8 cellular contexts compared by ENCODE assay signal in genomic region chr5:141878771-141879759, GRCh38. TPM values are rescaled to one million over a fixed set of nuclear protein-coding genes. Genes with fewer than 3 reads are reported as not detected.
DNase-seq lines count a peak whose midpoint lies in the region; ATAC-seq and TF ChIP-seq lines count a peak whose summit lies in the region.

No MANE protein-coding gene starts in this region.

- ATAC-seq in DND-41 (ENCODE audit: insufficient read depth, low read depth) (peak; percentile 98), GM21825 (IDR thresholded peaks at IDR 0.05; ENCODE audit: unreplicated experiment) (peak; percentile 87)
- ATAC-seq in natural killer cell treated with Interleukin-12 subunit alpha and Interleukin-12 subunit beta and Interleukin-15 and Interleukin-18, amount 100 ng/mL, for 72 hours: peak; percentile 82 to 85

- H3K36me3 Mint-ChIP-seq in natural killer cell treated with Interleukin-12 subunit alpha and Interleukin-12 subunit beta and Interleukin-15 and Interleukin-18, amount 100 ng/mL, for 72 hours: no peaks in the 10 kb centered on the region

- H3K79me2 ChIP-seq in DND-41 (ENCODE audit: insufficient read depth, low read length): no peaks in the 10 kb centered on the region

- H3K9ac ChIP-seq in DND-41 (ENCODE audit: low read depth, low read length): no peak overlapping the region

- peak overlapping the region; percentile 5 to 16 for H3K27ac Mint-ChIP-seq in natural killer cell treated with Interleukin-12 subunit alpha and Interleukin-12 subunit beta and Interleukin-15 and Interleukin-18, amount 100 ng/mL, for 72 hours

- no peak overlapping the region for H2AFZ ChIP-seq in DND-41 (ENCODE audit: low read depth, low read length)

- H3K36me3 ChIP-seq in DND-41 (ENCODE audit: insufficient read depth, low read length): no peaks in the 10 kb centered on the region

- peaks cover 41 to 43% of the 10 kb centered on the region in 2 donors for H3K4me1 Mint-ChIP-seq in natural killer cell treated with Interleukin-12 subunit alpha and Interleukin-12 subunit beta and Interleukin-15 and Interleukin-18, amount 100 ng/mL, for 72 hours (ENCODE audit: low read depth in 2 of 2)

- 0 out of 2 replicates have a peak overlapping the region, but pooled peaks have one; percentile 3 for H3K4me2 ChIP-seq in DND-41 (ENCODE audit: insufficient read depth, low read length)

- H3K4me3 Mint-ChIP-seq in natural killer cell treated with Interleukin-12 subunit alpha and Interleukin-12 subunit beta and Interleukin-15 and Interleukin-18, amount 100 ng/mL, for 72 hours: peak overlapping the region; percentile 88

- H4K20me1 ChIP-seq in DND-41 (ENCODE audit: insufficient read depth, low read length): peaks cover 11% of the 10 kb centered on the region; the same call in 1 of the 2 replicates

- H3K9me3 ChIP-seq in DND-41 (ENCODE audit: insufficient read depth, low read length, severe bottlenecking): no peaks in the 10 kb centered on the region

- H3K27ac ChIP-seq in DND-41 (ENCODE audit: low read length): no peak overlapping the region

- H3K27me3 ChIP-seq in DND-41 (ENCODE audit: insufficient read depth, low read length, poor library complexity): peaks cover 20% of the 10 kb centered on the region

- peak; percentile 84 for DNase-seq in DND-41
- peak; percentile 87 to 88 for DNase-seq in Kasumi-1 (lab: John Stamatoyannopoulos, UW)
- peak; percentile 98 for DNase-seq in RPMI8226
- DNase-seq in activated T-helper 9 cell treated with anti-CD3 and anti-CD28 coated beads, Interleukin-2, amount 50 U/mL, for 16 hours (ENCODE audit: low read depth): peak; percentile 78
- DNase-seq in fibroblast of the aortic adventitia (ENCODE audit: low read depth): peak; percentile 88
- DNase-seq in natural killer cell treated with Interleukin-12 subunit alpha and Interleukin-12 subunit beta and Interleukin-15 and Interleukin-18, amount 100 ng/mL, for 72 hours (ENCODE audit: low spot score): peak; percentile 92
- peak; percentile 71 to 93 (median 82) for DNase-seq in stimulated activated naive CD4-positive, alpha-beta T cell (lab: John Stamatoyannopoulos, UW)

- H3K4me3 ChIP-seq in DND-41 (ENCODE audit: low read depth in 1 of 2, low read length in 2 of 2) (no peak overlapping the region), fibroblast of the aortic adventitia (ENCODE audit: low read depth, low read length) (peak overlapping the region; percentile 57)

- H3K9me3 Mint-ChIP-seq in natural killer cell treated with Interleukin-12 subunit alpha and Interleukin-12 subunit beta and Interleukin-15 and Interleukin-18, amount 100 ng/mL, for 72 hours: no peaks in the 10 kb centered on the region

- H3K4me1 ChIP-seq in DND-41 (ENCODE audit: insufficient read depth, low read length): peaks cover 11% of the 10 kb centered on the region

- TF ChIP-seq CTCF in DND-41 (IDR thresholded peaks at IDR 0.05; ENCODE audit: borderline replicate concordance, extremely low read depth, low read length, poor library complexity, severe bottlenecking) (peak; percentile 98), fibroblast of the aortic adventitia (IDR thresholded peaks at IDR 0.05; ENCODE audit: insufficient read depth, low read length) (peak; percentile 99)

- peaks cover 28 to 53% of the 10 kb centered on the region in 2 donors for H3K27me3 Mint-ChIP-seq in natural killer cell treated with Interleukin-12 subunit alpha and Interleukin-12 subunit beta and Interleukin-15 and Interleukin-18, amount 100 ng/mL, for 72 hours

RNA-seq across cellular contexts. Expression of gene PCDH1, which starts 0.9 kb away (rescaled TPM):
- 0.90 and 3.2 TPM in 2 replicates for total RNA-seq in fibroblast of the aortic adventitia (ENCODE audit: low replicate concordance)
- 1 to 10 TPM; 1.8 to 5.9 TPM for total RNA-seq in natural killer cell treated with Interleukin-12 subunit alpha and Interleukin-12 subunit beta and Interleukin-15 and Interleukin-18, amount 100 ng/mL, for 72 hours

RNA-seq across cellular contexts. Expression of gene DELE1, which starts 44.6 kb away (rescaled TPM):
- total RNA-seq in fibroblast of the aortic adventitia (ENCODE audit: low replicate concordance): 50.9 and 59.0 TPM in 2 replicates
- 10 to 100 TPM; 70.9 to 93.6 TPM for total RNA-seq in natural killer cell treated with Interleukin-12 subunit alpha and Interleukin-12 subunit beta and Interleukin-15 and Interleukin-18, amount 100 ng/mL, for 72 hours
